ENCODE assay signal across 8 cellular contexts in genomic region chr17:16419074-16419928, GRCh38. TPM values are rescaled to one million over a fixed set of nuclear protein-coding genes. Genes with fewer than 3 reads are reported as not detected.
DNase-seq lines count a peak whose midpoint lies in the region; ATAC-seq and TF ChIP-seq lines count a peak whose summit lies in the region.

No MANE protein-coding gene starts in this region.

- peak overlapping the region; percentile 93 for H4K91ac ChIP-seq in mesenchymal stem cell (ENCODE audit: low read length)

- H3K4me2 ChIP-seq in mesenchymal stem cell (ENCODE audit: low read length, poor library complexity, severe bottlenecking): peak overlapping the region; percentile 43

- WGBS in mesenchymal stem cell: 7% methylated on average over 7 of the region's 8 CpGs

- TF ChIP-seq CTCF in GM10266 (IDR thresholded peaks at IDR 0.05; ENCODE audit: control insufficient read depth, insufficient read depth, low read depth, missing control alignments) (no peak), RWPE2 (IDR thresholded peaks at IDR 0.05; ENCODE audit: poor library complexity, severe bottlenecking) (no peak), astrocyte of the cerebellum (IDR thresholded peaks at IDR 0.05; ENCODE audit: low read depth, low read length, missing control alignments) (no peak), WERI-Rb-1 (IDR thresholded peaks at IDR 0.05; ENCODE audit: low read depth, low read length) (no peak)

- ATAC-seq in HG02840 (IDR thresholded peaks at IDR 0.05; ENCODE audit: low FRiP score, unreplicated experiment) (peak; percentile 33), RWPE2 (ENCODE audit: low read depth) (peak; percentile 80)

- H3K27me3 ChIP-seq in RWPE2 (ENCODE audit: insufficient read depth, poor library complexity, severe bottlenecking) (no peaks in the 10 kb centered on the region), mesenchymal stem cell (ENCODE audit: control insufficient read depth in 1 of 2, insufficient read depth in 1 of 2, low read length in 2 of 2) (no peaks in the 10 kb centered on the region), WERI-Rb-1 (ENCODE audit: insufficient read depth, low read depth, severe bottlenecking) (no peaks in the 10 kb centered on the region)

- H2BK15ac ChIP-seq in mesenchymal stem cell (ENCODE audit: low read depth, poor library complexity, severe bottlenecking): peak overlapping the region; percentile 95

- no peaks in the 10 kb centered on the region for H3K79me1 ChIP-seq in mesenchymal stem cell (replicated peaks; ENCODE audit: low read length, poor library complexity, severe bottlenecking)

- in situ Hi-C loops in astrocyte of the cerebellum (cut with HindIII; ENCODE audit: low sequenced_read_pairs): no loop called here

- H2AFZ ChIP-seq in mesenchymal stem cell (ENCODE audit: low read depth, low read length): no peak overlapping the region

- peak overlapping the region; percentile 92 for H2BK5ac ChIP-seq in mesenchymal stem cell (ENCODE audit: low read depth, low read length, poor library complexity, severe bottlenecking)

- H3K9me3 ChIP-seq in RWPE2 (ENCODE audit: severe bottlenecking) (no peaks in the 10 kb centered on the region), mesenchymal stem cell (ENCODE audit: control insufficient read depth, low read length) (no peaks in the 10 kb centered on the region), WERI-Rb-1 (ENCODE audit: severe bottlenecking) (no peaks in the 10 kb centered on the region)

- H4K8ac ChIP-seq in mesenchymal stem cell (ENCODE audit: low read length): peak overlapping the region; percentile 95

- H3K27ac ChIP-seq in RWPE2 (ENCODE audit: poor library complexity, severe bottlenecking): peak overlapping the region; percentile 66
- H3K27ac ChIP-seq in mesenchymal stem cell (ENCODE audit: low read length, poor library complexity, severe bottlenecking): peak overlapping the region; percentile 99
- peak overlapping the region; percentile 27 for H3K27ac ChIP-seq in temporal lobe (ENCODE audit: low read depth, low read length)
- no peak overlapping the region for H3K27ac ChIP-seq in WERI-Rb-1

- H2BK12ac ChIP-seq in mesenchymal stem cell (ENCODE audit: low read length in 2 of 2): peak overlapping the region; percentile 99

- no peak overlapping the region for H3K4me3 ChIP-seq in RWPE2 (ENCODE audit: severe bottlenecking)
- peak overlapping the region; percentile 3 for H3K4me3 ChIP-seq in astrocyte of the cerebellum (ENCODE audit: low read depth, low read length)
- H3K4me3 ChIP-seq in mesenchymal stem cell (ENCODE audit: insufficient read depth in 1 of 2, low read depth in 1 of 2, low read length in 2 of 2): peak overlapping the region in 1 of 2 experiments; percentile 60
- no peak overlapping the region for H3K4me3 ChIP-seq in WERI-Rb-1 (ENCODE audit: low read depth, low read length)

- H3K4ac ChIP-seq in mesenchymal stem cell (ENCODE audit: low read depth in 1 of 2, low read length in 2 of 2): peak overlapping the region; percentile 92 to 96

- peaks cover 20% of the 10 kb centered on the region for H3K4me1 ChIP-seq in RWPE2 (ENCODE audit: insufficient read depth, poor library complexity, severe bottlenecking)
- H3K4me1 ChIP-seq in mesenchymal stem cell (ENCODE audit: control insufficient read depth, insufficient read depth, low read depth, low read length): peaks cover 49% of the 10 kb centered on the region

- H3K14ac ChIP-seq in mesenchymal stem cell (ENCODE audit: low read length in 2 of 2): peak overlapping the region in 1 of 2 experiments; percentile 93

- peak overlapping the region; percentile 99 for H3K18ac ChIP-seq in mesenchymal stem cell (ENCODE audit: low read depth in 1 of 2, low read length in 2 of 2)

- DNase-seq in GM10266 (ENCODE audit: extremely low spot score) (peak; percentile 53), RWPE2 (ENCODE audit: low spot score) (no peak), astrocyte of the cerebellum (ENCODE audit: low read depth) (peak; percentile 88), mesenchymal stem cell (peak; percentile 96), WERI-Rb-1 (no peak), DMS153 (lab: John Stamatoyannopoulos, UW) (no peak)

- peak overlapping the region in 1 of 2 experiments; percentile 94 for H3K23ac ChIP-seq in mesenchymal stem cell (ENCODE audit: low read length in 2 of 2)

- H2BK120ac ChIP-seq in mesenchymal stem cell (ENCODE audit: low read depth, low read length): peak overlapping the region; percentile 98

- peak overlapping the region; percentile 58 for H2AK5ac ChIP-seq in mesenchymal stem cell (ENCODE audit: low read length, severe bottlenecking)

- H3K9ac ChIP-seq in mesenchymal stem cell (ENCODE audit: low read length): peak overlapping the region; percentile 86

- H3K36me3 ChIP-seq in RWPE2 (ENCODE audit: low read depth) (no peaks in the 10 kb centered on the region), mesenchymal stem cell (ENCODE audit: control insufficient read depth in 1 of 2, insufficient read depth in 2 of 2, low read depth in 1 of 2, low read length in 2 of 2) (peaks cover 7 to 44% of the 10 kb centered on the region in 2 experiments), WERI-Rb-1 (peaks cover 15% of the 10 kb centered on the region)

RNA-seq across cellular contexts. Expression of gene TRPV2, which starts 3.9 kb away (rescaled TPM):
- polyA plus RNA-seq in mesenchymal stem cell (2013, experiment 1 of 2): 116 TPM
- 113 TPM for polyA plus RNA-seq in mesenchymal stem cell (2013, experiment 2 of 2)
- total RNA-seq in temporal lobe: 0.98 TPM

RNA-seq across cellular contexts. Expression of gene UBB, which starts 38.4 kb away (rescaled TPM):
- polyA plus RNA-seq in mesenchymal stem cell (2013, experiment 1 of 2): 2,793 TPM
- polyA plus RNA-seq in mesenchymal stem cell (2013, experiment 2 of 2): 2,890 TPM
- 777 TPM for total RNA-seq in temporal lobe

Comparison
In these comparisons a context has a peak if more than half of its experiments do, and no peak if none do; other contexts are left out.
1. DNase-seq: peak in GM10266 (single experiment), astrocyte of the cerebellum (single experiment) and mesenchymal stem cell (single experiment); none in RWPE2 (single experiment), WERI-Rb-1 (single experiment) and DMS153 (single experiment).